In genomic region chr9:73149371-73150067, GRCh38 we compare ENCODE assay signal across 8 cellular contexts. TPM values are rescaled to one million over a fixed set of nuclear protein-coding genes. Genes with fewer than 3 reads are reported as not detected.
A peak's percentile ranks its signal among the peaks of the same experiment; 100 is the strongest.
DNase-seq lines count a peak whose midpoint lies in the region; ATAC-seq and TF ChIP-seq lines count a peak whose summit lies in the region.

No MANE protein-coding gene starts in this region.

- no peaks in the 10 kb centered on the region for H3K36me3 ChIP-seq in MM.1S (replicated peaks; ENCODE audit: insufficient read depth, low read length)

- CTCF ChIA-PET in activated CD8-positive, alpha-beta memory T cell treated with anti-CD3 and anti-CD28 coated beads, Interleukin-2, amount 10 ng/mL, durations not matched to agents 7 days and 5 days (lab: Charles Lee): interaction anchor here (0.9 to 1.0 kb wide), 2 partner anchors 16 to 42 kb away, joined by 3 to 4 read pairs; no protein-coding TSS in a partner anchor
- CTCF ChIA-PET in HEK293T (lab: Yijun Ruan, JAX): no interaction called here

- TF ChIP-seq CTCF in MM.1S (IDR thresholded peaks at IDR 0.05; ENCODE audit: low read length): no peak

- POLR2A ChIA-PET in HEK293T (lab: Yijun Ruan, JAX): no interaction called here

- H3K79me2 ChIP-seq in MM.1S (ENCODE audit: low read length): no peaks in the 10 kb centered on the region

- ATAC-seq in activated CD8-positive, alpha-beta memory T cell treated with anti-CD3 and anti-CD28 coated beads, Interleukin-2, amount 10 ng/mL, durations not matched to agents 7 days and 5 days: peak; percentile 58

- peaks cover 30% of the 10 kb centered on the region for H3K4me1 ChIP-seq in MM.1S (ENCODE audit: low read length)

- H4K20me1 ChIP-seq in MM.1S (ENCODE audit: insufficient read depth, low read length): no peaks in the 10 kb centered on the region

- peaks cover 14% of the 10 kb centered on the region for H3K36me3 Mint-ChIP-seq in activated CD8-positive, alpha-beta memory T cell treated with anti-CD3 and anti-CD28 coated beads, Interleukin-2, amount 10 ng/mL, durations not matched to agents 7 days and 5 days

- H3K9me3 ChIP-seq in MM.1S (replicated peaks; ENCODE audit: insufficient read depth, low read length): no peaks in the 10 kb centered on the region

- H3K4me3 Mint-ChIP-seq in activated CD8-positive, alpha-beta memory T cell treated with anti-CD3 and anti-CD28 coated beads, Interleukin-2, amount 10 ng/mL, durations not matched to agents 7 days and 5 days: peak overlapping the region; percentile 65

- H3K27me3 ChIP-seq in MM.1S (replicated peaks; ENCODE audit: insufficient read depth, low read length): no peaks in the 10 kb centered on the region

- H3K27me3 Mint-ChIP-seq in activated CD8-positive, alpha-beta memory T cell treated with anti-CD3 and anti-CD28 coated beads, Interleukin-2, amount 10 ng/mL, durations not matched to agents 7 days and 5 days: no peaks in the 10 kb centered on the region

- H3K9ac ChIP-seq in MM.1S (ENCODE audit: low read length): peak overlapping the region; percentile 33; the same call in 1 of the 2 replicates

- H3K4me3 ChIP-seq in MM.1S (ENCODE audit: low read length): peak overlapping the region; percentile 4; the same call in 1 of the 2 replicates

- H3K9me2 ChIP-seq in MM.1S (replicated peaks; ENCODE audit: insufficient read depth, low read length): no peaks in the 10 kb centered on the region

- H2AFZ ChIP-seq in MM.1S (ENCODE audit: low read length): no peak overlapping the region

- peak overlapping the region; percentile 97 for H3K27ac Mint-ChIP-seq in activated CD8-positive, alpha-beta memory T cell treated with anti-CD3 and anti-CD28 coated beads, Interleukin-2, amount 10 ng/mL, durations not matched to agents 7 days and 5 days

- H3K9me3 Mint-ChIP-seq in activated CD8-positive, alpha-beta memory T cell treated with anti-CD3 and anti-CD28 coated beads, Interleukin-2, amount 10 ng/mL, durations not matched to agents 7 days and 5 days (ENCODE audit: low read depth): no peaks in the 10 kb centered on the region

- 0 out of 2 replicates have a peak, but pooled peaks cover 8% of the 10 kb centered on the region for H3F3A ChIP-seq in MM.1S (ENCODE audit: insufficient read depth, low read length)

- H3K27ac ChIP-seq in MM.1S (ENCODE audit: low read length): peak overlapping the region; percentile 50; the same call in 1 of the 2 replicates

- peaks cover 49% of the 10 kb centered on the region for H3K4me1 Mint-ChIP-seq in activated CD8-positive, alpha-beta memory T cell treated with anti-CD3 and anti-CD28 coated beads, Interleukin-2, amount 10 ng/mL, durations not matched to agents 7 days and 5 days

- H3K4me2 ChIP-seq in MM.1S (ENCODE audit: low read depth, low read length): peak overlapping the region; percentile 53

- DNase-seq in activated CD8-positive, alpha-beta memory T cell treated with anti-CD3 and anti-CD28 coated beads, Interleukin-2, amount 10 ng/mL, durations not matched to agents 7 days and 5 days: peak; percentile 61
- DNase-seq in activated CD8-positive, alpha-beta memory T cell treated with anti-CD3 and anti-CD28 coated beads, Interleukin-2, amount 50 U/mL, for 4 hours: no peak
- no peak for DNase-seq in HEK293T (ENCODE audit: extremely low spot score)
- DNase-seq in MM.1S: peak; percentile 65
- DNase-seq in amniotic epithelial cell (ENCODE audit: low read depth): peak; percentile 91
- peak; percentile 54 for DNase-seq in inferior parietal cortex (ENCODE audit: extremely low spot score)
- peak; percentile 68 for DNase-seq in superior temporal gyrus (ENCODE audit: extremely low spot score)
- no peak for DNase-seq in NAMALWA (ENCODE audit: low spot score)

TF ChIP-seq in HEK293T, 16 proteins besides CTCF, POLR2A, EP300 and RAD21:
- TF ChIP-seq SUZ12 (IDR thresholded peaks at IDR 0.05): no peak
- TF ChIP-seq NFRKB (IDR thresholded peaks at IDR 0.05): no peak
- TF ChIP-seq SP1 (IDR thresholded peaks at IDR 0.05): no peak
- TF ChIP-seq PKNOX1 (IDR thresholded peaks at IDR 0.05): peak; percentile 35; the same call in 1 of the 2 replicates
- TF ChIP-seq CTBP1 (IDR thresholded peaks at IDR 0.05; ENCODE audit: borderline replicate concordance): no peak
- no peak for TF ChIP-seq FOXA1 (IDR thresholded peaks at IDR 0.05)
- TF ChIP-seq HDGF (IDR thresholded peaks at IDR 0.05; ENCODE audit: borderline replicate concordance): no peak
- no peak for TF ChIP-seq FOXK2 (IDR thresholded peaks at IDR 0.05)
- TF ChIP-seq ZNF384 (IDR thresholded peaks at IDR 0.05): no peak
- TF ChIP-seq ARNT (IDR thresholded peaks at IDR 0.05): peak; percentile 35; the same call in 1 of the 2 replicates
- TF ChIP-seq L3MBTL2 (conservative IDR thresholded peaks at IDR 0.05): no peak
- no peak for TF ChIP-seq LEF1 (IDR thresholded peaks at IDR 0.05; ENCODE audit: borderline replicate concordance)
- no peak for TF ChIP-seq BHLHE40 (IDR thresholded peaks at IDR 0.05; ENCODE audit: borderline replicate concordance)
- TF ChIP-seq FOXM1 (IDR thresholded peaks at IDR 0.05; ENCODE audit: borderline replicate concordance): no peak
- no peak for TF ChIP-seq ELF4 (IDR thresholded peaks at IDR 0.05)
- TF ChIP-seq TARDBP (IDR thresholded peaks at IDR 0.05): no peak

RNA-seq across cellular contexts. Expression of gene ANXA1, which starts 2.1 kb away (rescaled TPM):
- total RNA-seq in activated CD8-positive, alpha-beta memory T cell treated with anti-CD3 and anti-CD28 coated beads, Interleukin-2, amount 10 ng/mL, durations not matched to agents 7 days and 5 days: 100 to 1,000 TPM; 135 to 177 TPM

Comparison
In these comparisons a context has a peak if more than half of its experiments do, and no peak if none do; other contexts are left out.
1. DNase-seq: peak in activated CD8-positive, alpha-beta memory T cell treated with anti-CD3 and anti-CD28 coated beads, Interleukin-2, amount 10 ng/mL, durations not matched to agents 7 days and 5 days (single experiment), MM.1S (single experiment), amniotic epithelial cell (single experiment), inferior parietal cortex (single experiment) and superior temporal gyrus (single experiment); none in activated CD8-positive, alpha-beta memory T cell treated with anti-CD3 and anti-CD28 coated beads, Interleukin-2, amount 50 U/mL, for 4 hours (single experiment), HEK293T (single experiment) and NAMALWA (single experiment).